Comparison of ENCODE assay signal across 12 cellular contexts in the genomic region with DNA sequence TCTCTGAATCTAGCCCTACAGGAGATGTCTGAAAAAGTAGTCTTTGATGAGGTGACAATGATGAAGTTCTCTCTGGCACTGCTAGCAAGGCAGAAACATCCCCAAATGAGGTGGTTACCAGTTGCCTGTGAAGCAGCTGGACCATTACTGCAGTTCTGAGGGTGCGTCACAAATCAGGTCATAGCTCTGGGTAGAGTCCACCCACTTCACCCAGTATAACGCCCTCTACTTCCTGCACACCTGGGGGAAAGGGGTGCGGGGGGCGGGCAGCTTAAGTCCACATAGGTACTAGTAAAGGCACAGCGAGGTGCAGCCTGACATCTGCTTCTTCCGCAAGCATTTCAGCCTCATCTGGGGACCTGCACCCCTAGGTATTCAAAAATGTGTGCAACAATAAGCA. TPM values are rescaled to one million over a fixed set of nuclear protein-coding genes. Genes with fewer than 3 reads are reported as not detected.
DNase-seq lines count a peak whose midpoint lies in the region; ATAC-seq and TF ChIP-seq lines count a peak whose summit lies in the region.
"Had no signal": no experiment of that assay in that cellular context is flagged by ENCODE, and none has a peak within 500 bp of the region (broad histone marks: within the 10 kb centered on the region; RNA-seq: fewer than 3 reads in every experiment).

No MANE protein-coding gene starts in this region.

- H3K4me1 ChIP-seq in left lung (peaks cover 1 to 12% of the 10 kb centered on the region in 2 donors), thymus (ENCODE audit: control insufficient read depth, insufficient read depth, low read length) (no peaks in the 10 kb centered on the region), HAP-1 (peaks cover 36% of the 10 kb centered on the region)

- in situ Hi-C loops in HAP-1 (cut with MboI; ENCODE audit: low sequenced_read_pairs), result no loop called here

- no peak for ATAC-seq in left lung
- ATAC-seq in HG02571 (IDR thresholded peaks at IDR 0.05; ENCODE audit: unreplicated experiment), result no peak

- peak; percentile 27 for DNase-seq in activated T-cell treated with anti-CD3 and anti-CD28 coated beads for 1 hour (ENCODE audit: low read depth)
- DNase-seq in activated T-cell treated with anti-CD3 and anti-CD28 coated beads for 4 hours, result no peak
- peak; percentile 65 for DNase-seq in activated T-cell treated with anti-CD3 and anti-CD28 coated beads, Interleukin-2, amount 50 U/mL, for 1 hour
- peak; percentile 22 to 58 for DNase-seq in left lung
- DNase-seq in NCI-H2171 (lab: John Stamatoyannopoulos, UW), result no peak
- no peak for DNase-seq in HAP-1 (ENCODE audit: low spot score in 2 of 2)
- DNase-seq: NCI-H146, trophoblast cell had no signal

- H3K4me3 ChIP-seq in left lung (no peak overlapping the region), thymus (ENCODE audit: low read length) (peak overlapping the region; percentile 52), HAP-1 (no peak overlapping the region)
- H3K4me3 ChIP-seq: hepatocyte, skin epidermis had no signal

- H3K27ac ChIP-seq in left lung (no peak overlapping the region), thymus (ENCODE audit: low read depth) (peak overlapping the region; percentile 81)
- H3K27ac ChIP-seq: hepatocyte had no signal

- H3K36me3 ChIP-seq in left lung (no peaks in the 10 kb centered on the region), thymus (ENCODE audit: control insufficient read depth, insufficient read depth) (peaks cover 2% of the 10 kb centered on the region), HAP-1 (replicated peaks) (no peaks in the 10 kb centered on the region)

- intact Hi-C loops in left lung (cut with DNase I), result no loop called here

- TF ChIP-seq CTCF in left lung (IDR thresholded peaks at IDR 0.05), result no peak

- H3K9me3 ChIP-seq in left lung (no peaks in the 10 kb centered on the region), thymus (ENCODE audit: control insufficient read depth) (no peaks in the 10 kb centered on the region), HAP-1 (no peaks in the 10 kb centered on the region)

- H3K27me3 ChIP-seq in left lung (peaks cover 18 to 48% of the 10 kb centered on the region in 2 donors), thymus (ENCODE audit: control insufficient read depth, insufficient read depth) (no peaks in the 10 kb centered on the region), HAP-1 (ENCODE audit: low read depth) (no peaks in the 10 kb centered on the region)

- WGBS in thymus, result 13% methylated on average over 6 of the region's 6 CpGs

RNA-seq across cellular contexts. Expression of a gene that starts 13.4 kb away (rescaled TPM):
- total RNA-seq in left lung, result 10 to 100 TPM; 24.0 to 25.1 TPM
- 172 TPM for polyA plus RNA-seq in thymus

Comparison
In these comparisons a context has a peak if more than half of its experiments do, and no peak if none do; other contexts are left out.
1. DNase-seq: peak in activated T-cell treated with anti-CD3 and anti-CD28 coated beads for 1 hour (single experiment), activated T-cell treated with anti-CD3 and anti-CD28 coated beads, Interleukin-2, amount 50 U/mL, for 1 hour (single experiment) and left lung (2 of 2); none in activated T-cell treated with anti-CD3 and anti-CD28 coated beads for 4 hours (single experiment), NCI-H2171 (single experiment) and HAP-1 (0 of 2).